13 cellular contexts compared by ENCODE assay signal in the genomic region with DNA sequence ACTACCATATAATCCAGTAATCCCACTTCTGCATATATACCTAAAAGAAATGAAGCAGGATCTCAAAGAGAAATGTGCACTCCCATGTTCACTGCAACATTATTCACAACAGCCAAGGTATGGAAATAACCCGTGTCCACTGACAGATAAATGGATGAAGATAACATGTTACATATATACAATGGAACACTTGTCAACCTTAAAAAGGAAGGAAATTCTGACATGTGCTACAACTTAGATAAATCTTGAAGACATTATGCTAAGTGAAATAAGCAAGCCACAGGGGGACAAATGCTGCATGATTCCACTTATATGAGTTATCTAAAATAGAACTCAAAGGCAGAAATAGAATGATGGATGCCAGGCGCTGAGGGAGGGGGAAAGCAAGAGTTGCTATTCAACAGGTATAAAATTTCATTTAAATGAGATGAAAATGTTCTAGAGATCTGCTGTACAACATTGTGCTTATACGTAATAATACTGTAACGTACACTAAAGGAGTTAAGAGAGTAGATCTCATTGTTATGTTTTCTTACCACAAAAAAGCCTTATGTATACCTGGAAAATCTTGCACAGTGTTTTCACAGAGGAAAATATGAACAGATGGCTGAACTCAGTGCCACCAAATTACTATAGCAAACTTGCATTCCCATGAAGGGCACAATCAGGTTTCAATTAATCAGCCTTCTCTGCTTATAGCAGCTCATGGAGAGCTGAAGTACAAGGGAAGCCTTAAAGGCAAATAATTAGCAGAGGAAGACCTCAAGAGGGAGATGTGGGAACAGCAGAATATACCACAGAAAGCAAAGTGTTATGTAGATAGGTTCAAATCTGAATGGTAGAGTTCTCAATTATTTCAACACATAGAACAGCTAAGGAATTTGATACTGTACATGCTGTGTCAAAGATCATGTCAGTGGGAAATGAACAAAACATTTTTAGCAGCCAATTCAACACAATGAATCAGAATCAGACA. TPM values are rescaled to one million over a fixed set of nuclear protein-coding genes. Genes with fewer than 3 reads are reported as not detected.
DNase-seq lines count a peak whose midpoint lies in the region; ATAC-seq and TF ChIP-seq lines count a peak whose summit lies in the region.
"Had no signal": no experiment of that assay in that cellular context is flagged by ENCODE, and none has a peak within 500 bp of the region (broad histone marks: within the 10 kb centered on the region; RNA-seq: fewer than 3 reads in every experiment).

No MANE protein-coding gene starts in this region.

- H3K79me2 ChIP-seq in PC-3 (ENCODE audit: low read length) = no peaks in the 10 kb centered on the region

- H3K27ac Mint-ChIP-seq in effector memory CD8-positive, alpha-beta T cell = peak overlapping the region; percentile 47 to 61

- H3K27me3 ChIP-seq in PC-3 (ENCODE audit: low read length) = no peaks in the 10 kb centered on the region
- H3K27me3 ChIP-seq in ascending aorta = no peaks in the 10 kb centered on the region

- no peak overlapping the region for H2AFZ ChIP-seq in PC-3 (ENCODE audit: low read length)

- no peaks in the 10 kb centered on the region for H3K27me3 Mint-ChIP-seq in effector memory CD8-positive, alpha-beta T cell

- CTCF ChIA-PET in PC-3 (lab: Charles Lee) = interaction anchor here (1.2 kb wide), 1 partner anchor 169 kb away, joined by 4 read pairs; no protein-coding TSS in a partner anchor

- H3K9ac ChIP-seq in PC-3 (ENCODE audit: low read length) = no peak overlapping the region

- no peaks in the 10 kb centered on the region for H3K9me2 ChIP-seq in PC-3 (replicated peaks; ENCODE audit: low read length)

- H4K20me1 ChIP-seq in PC-3 (ENCODE audit: low read length) = no peaks in the 10 kb centered on the region

- H3K27ac ChIP-seq in PC-3 (ENCODE audit: low read length) (no peak overlapping the region), ascending aorta (no peak overlapping the region)
- H3K27ac ChIP-seq: HL-60, skin epidermis had no signal

- H3K4me3 ChIP-seq in AG10803 (ENCODE audit: low read length) (no peak overlapping the region), PC-3 (ENCODE audit: low read length) (no peak overlapping the region), ascending aorta (no peak overlapping the region)
- H3K4me3 ChIP-seq: skin epidermis had no signal

- H3K4me1 ChIP-seq in PC-3 (ENCODE audit: insufficient read depth, low read length) = no peaks in the 10 kb centered on the region
- no peaks in the 10 kb centered on the region for H3K4me1 ChIP-seq in ascending aorta

- intact Hi-C loops in PC-3 (cut with micrococcal nuclease) = loop anchor here (1.0 to 2.0 kb wide), 2 partner anchors 55 to 155 kb away; no protein-coding TSS in a partner anchor
- intact Hi-C loops in ascending aorta (cut with DNase I) = no loop called here

- no peaks in the 10 kb centered on the region for H3K9me3 ChIP-seq in PC-3 (ENCODE audit: low read length)
- H3K9me3 ChIP-seq in ascending aorta = no peaks in the 10 kb centered on the region

- no peaks in the 10 kb centered on the region for H3K9me3 Mint-ChIP-seq in effector memory CD8-positive, alpha-beta T cell

- H3K4me2 ChIP-seq in PC-3 (ENCODE audit: low read length) = no peak overlapping the region

- H3K4me1 Mint-ChIP-seq in effector memory CD8-positive, alpha-beta T cell (ENCODE audit: low read depth in 2 of 2) = peaks cover 0 to 3% of the 10 kb centered on the region in 2 donors

- H3K4me3 Mint-ChIP-seq in effector memory CD8-positive, alpha-beta T cell = no peak overlapping the region

- TF ChIP-seq CTCF in AG10803 (conservative IDR thresholded peaks at IDR 0.05; ENCODE audit: low read length) = 0 out of 2 replicates have a peak, but pooled peaks have one; percentile 9
- TF ChIP-seq CTCF in PC-3 (conservative IDR thresholded peaks at IDR 0.05; ENCODE audit: low read depth, low read length) = peak; percentile 33; the same call in 1 of the 2 replicates
- no peak for TF ChIP-seq CTCF in ascending aorta (IDR thresholded peaks at IDR 0.05)

- peak; percentile 58 for ATAC-seq in PC-3
- no peak for ATAC-seq in effector memory CD8-positive, alpha-beta T cell (replicated peaks)
- ATAC-seq in GM21737 (IDR thresholded peaks at IDR 0.05; ENCODE audit: unreplicated experiment) = no peak

- H3K36me3 Mint-ChIP-seq in effector memory CD8-positive, alpha-beta T cell (ENCODE audit: insufficient read depth) = peaks cover 51% of the 10 kb centered on the region

- H3K36me3 ChIP-seq in PC-3 (ENCODE audit: low read depth, low read length) (peaks cover 64% of the 10 kb centered on the region), ascending aorta (peaks cover 52 to 57% of the 10 kb centered on the region in 2 donors)

- no TSS peak for BruUV-seq in PC-3 (replicated peaks; lab: Mats Ljungman, UMichigan)

- POLR2A ChIA-PET in PC-3 (lab: Charles Lee; ENCODE audit: unreplicated experiment) = no interaction called here

- DNase-seq in AG10803 (ENCODE audit: low read depth) (no peak), ELR (ENCODE audit: low read depth) (peak; percentile 23), PC-3 (peak; percentile 18), globus pallidus (ENCODE audit: low spot score) (no peak), ascending aorta (ENCODE audit: low spot score in 2 of 2) (no peak), UCSD-AML1 (lab: John Stamatoyannopoulos, UW; ENCODE audit: unreplicated experiment) (no peak)
- DNase-seq in effector memory CD8-positive, alpha-beta T cell = no peak
- DNase-seq: activated CD4-positive, alpha-beta T cell treated with anti-CD3 and anti-CD28 coated beads, Interleukin-2, amount 50 U/mL, for 1 hour; amygdala; NCI-H1436 treated with DMSO at 0.1 percent for 48 hours had no signal

- no peaks in the 10 kb centered on the region for H3F3A ChIP-seq in PC-3 (ENCODE audit: low read length, unreplicated experiment)

RNA-seq across cellular contexts. Expression of a gene that starts 8.0 kb away (rescaled TPM):
- 28.5 and 46.4 TPM in 2 replicates for total RNA-seq in PC-3 (2014; rRNA removed)
- total RNA-seq in ascending aorta = 91.9 TPM

RNA-seq across cellular contexts. Expression of a gene that starts 56.9 kb away (rescaled TPM):
- 8.2 and 12.4 TPM in 2 replicates for total RNA-seq in PC-3 (2014; rRNA removed)
- total RNA-seq in ascending aorta = 22.9 TPM

RNA-seq across cellular contexts. Expression of a gene that starts 57.1 kb away (rescaled TPM):
- total RNA-seq in PC-3 (2014; rRNA removed) = 55.8 and 56.3 TPM in 2 replicates
- 25.4 TPM for total RNA-seq in ascending aorta

RNA-seq across cellular contexts. Expression of a gene that starts 59.7 kb away (rescaled TPM):
- total RNA-seq in PC-3 (2014; rRNA removed) (5.5 and 5.8 TPM in 2 replicates), ascending aorta (not detected)

Comparison
In these comparisons a context has a peak if more than half of its experiments do, and no peak if none do; other contexts are left out.
1. DNase-seq: peak in ELR (single experiment) and PC-3 (single experiment); none in AG10803 (single experiment), effector memory CD8-positive, alpha-beta T cell (0 of 3), globus pallidus (single experiment), ascending aorta (0 of 2) and UCSD-AML1 (single experiment).
2. CTCF ChIP-seq: peak in AG10803 (single experiment) and PC-3 (single experiment); none in ascending aorta (0 of 3).